ENCODE assay signal across 17 cellular contexts in genomic region chr10:129792864-129793263, GRCh38.
DNase-seq lines count a peak whose midpoint lies in the region; ATAC-seq, FAIRE-seq and TF ChIP-seq lines count a peak whose summit lies in the region.
"Had no signal": no experiment of that assay in that cellular context is flagged by ENCODE, and none has a peak within 500 bp of the region (broad histone marks: within the 10 kb centered on the region; RNA-seq: fewer than 3 reads in every experiment).

No MANE protein-coding gene starts in this region.

- H3K9ac ChIP-seq in adipocyte (ENCODE audit: low read length) (no peak overlapping the region), kidney (ENCODE audit: low read length in 2 of 2) (no peak overlapping the region)
- H3K9ac ChIP-seq: BLaER1 had no signal

- no peaks in the 10 kb centered on the region for H3K36me3 ChIP-seq in adipocyte (ENCODE audit: control insufficient read depth, insufficient read depth, low read length, severe bottlenecking)
- H3K36me3 ChIP-seq in kidney (ENCODE audit: control insufficient read depth in 1 of 2, insufficient read depth in 2 of 2, low read length in 2 of 2) = no peaks in the 10 kb centered on the region
- H3K36me3 ChIP-seq in upper lobe of right lung = no peaks in the 10 kb centered on the region

- H3K27ac ChIP-seq in kidney (ENCODE audit: low read depth in 2 of 2, low read length in 2 of 2) = no peak overlapping the region
- no peak overlapping the region for H3K27ac ChIP-seq in upper lobe of right lung
- H3K27ac ChIP-seq: BLaER1 had no signal

- no peak for ATAC-seq in upper lobe of right lung
- ATAC-seq: GM23338 had no signal

- H3K4me3 ChIP-seq in GM12864 (ENCODE audit: low read depth, low read length) (no peak overlapping the region), adipocyte (ENCODE audit: low read length) (peak overlapping the region; percentile 32), kidney (ENCODE audit: low read length in 2 of 2) (no peak overlapping the region), upper lobe of right lung (no peak overlapping the region)
- H3K4me3 ChIP-seq: BLaER1, GM23338 had no signal

- no peak for FAIRE-seq in kidney (lab: Jason Lieb, UNC)
- FAIRE-seq: GM12892, HepG2 had no signal

- peak; percentile 8 for DNase-seq in GM12864 (ENCODE audit: low read depth)
- DNase-seq in adipocyte (ENCODE audit: low read depth) = no peak
- DNase-seq in kidney = peak; percentile 26
- peak; percentile 18 for DNase-seq in posterior vena cava (ENCODE audit: low spot score)
- no peak for DNase-seq in NCI-H82 (lab: John Stamatoyannopoulos, UW)
- DNase-seq in upper lobe of right lung = no peak
- DNase-seq in iPS-NIHi11 (ENCODE audit: low spot score) = no peak
- DNase-seq: 8988T; AML-193; CD8-positive, alpha-beta memory T cell; DMS53; H9 had no signal

- peaks cover 3% of the 10 kb centered on the region for H3K27me3 ChIP-seq in adipocyte (replicated peaks; ENCODE audit: control insufficient read depth, insufficient read depth, low read length)
- H3K27me3 ChIP-seq in upper lobe of right lung = no peaks in the 10 kb centered on the region
- H3K27me3 ChIP-seq: BLaER1 had no signal

- H3K9me3 ChIP-seq in adipocyte (ENCODE audit: control insufficient read depth, low read length) = no peaks in the 10 kb centered on the region
- no peaks in the 10 kb centered on the region for H3K9me3 ChIP-seq in kidney (ENCODE audit: control insufficient read depth in 1 of 2, low read length in 2 of 2)
- H3K9me3 ChIP-seq in upper lobe of right lung = no peaks in the 10 kb centered on the region
- H3K9me3 ChIP-seq: Caco-2 had no signal

- no peak for TF ChIP-seq CTCF in GM12864 (IDR thresholded peaks at IDR 0.05; ENCODE audit: low read depth, low read length, missing control alignments)
- TF ChIP-seq CTCF in kidney (IDR thresholded peaks at IDR 0.05; ENCODE audit: borderline replicate concordance, extremely low read depth, insufficient read depth) = no peak
- no peak for TF ChIP-seq CTCF in upper lobe of right lung (IDR thresholded peaks at IDR 0.05)

- intact Hi-C loops in kidney (cut with DNase I) = no loop called here
- intact Hi-C loops in posterior vena cava (cut with DNase I) = no loop called here
- intact Hi-C loops in upper lobe of right lung (cut with DNase I) = no loop called here

- H3K4me1 ChIP-seq in adipocyte (ENCODE audit: control insufficient read depth, insufficient read depth, low read length) (peaks cover 18% of the 10 kb centered on the region), kidney (ENCODE audit: control insufficient read depth in 1 of 2, insufficient read depth in 1 of 2, low read depth in 1 of 2, low read length in 2 of 2) (no peaks in the 10 kb centered on the region), upper lobe of right lung (no peaks in the 10 kb centered on the region)
- H3K4me1 ChIP-seq: BLaER1, Caco-2 had no signal

Comparison
In these comparisons a context has a peak if more than half of its experiments do, and no peak if none do; other contexts are left out.
1. DNase-seq: peak in GM12864 (single experiment), kidney (single experiment) and posterior vena cava (single experiment); none in adipocyte (single experiment), NCI-H82 (single experiment), upper lobe of right lung (single experiment) and iPS-NIHi11 (single experiment).